1 cellular context compared by ENCODE assay signal in genomic region chr12:132695431-132695830, GRCh38.
TF ChIP-seq lines count a peak whose summit lies in the region.

No MANE protein-coding gene starts in this region.

TF ChIP-seq in HCT116, 20 proteins besides CTCF, POLR2A, EP300 and RAD21 (continued from another document):
- TF ChIP-seq, protein P1, sequence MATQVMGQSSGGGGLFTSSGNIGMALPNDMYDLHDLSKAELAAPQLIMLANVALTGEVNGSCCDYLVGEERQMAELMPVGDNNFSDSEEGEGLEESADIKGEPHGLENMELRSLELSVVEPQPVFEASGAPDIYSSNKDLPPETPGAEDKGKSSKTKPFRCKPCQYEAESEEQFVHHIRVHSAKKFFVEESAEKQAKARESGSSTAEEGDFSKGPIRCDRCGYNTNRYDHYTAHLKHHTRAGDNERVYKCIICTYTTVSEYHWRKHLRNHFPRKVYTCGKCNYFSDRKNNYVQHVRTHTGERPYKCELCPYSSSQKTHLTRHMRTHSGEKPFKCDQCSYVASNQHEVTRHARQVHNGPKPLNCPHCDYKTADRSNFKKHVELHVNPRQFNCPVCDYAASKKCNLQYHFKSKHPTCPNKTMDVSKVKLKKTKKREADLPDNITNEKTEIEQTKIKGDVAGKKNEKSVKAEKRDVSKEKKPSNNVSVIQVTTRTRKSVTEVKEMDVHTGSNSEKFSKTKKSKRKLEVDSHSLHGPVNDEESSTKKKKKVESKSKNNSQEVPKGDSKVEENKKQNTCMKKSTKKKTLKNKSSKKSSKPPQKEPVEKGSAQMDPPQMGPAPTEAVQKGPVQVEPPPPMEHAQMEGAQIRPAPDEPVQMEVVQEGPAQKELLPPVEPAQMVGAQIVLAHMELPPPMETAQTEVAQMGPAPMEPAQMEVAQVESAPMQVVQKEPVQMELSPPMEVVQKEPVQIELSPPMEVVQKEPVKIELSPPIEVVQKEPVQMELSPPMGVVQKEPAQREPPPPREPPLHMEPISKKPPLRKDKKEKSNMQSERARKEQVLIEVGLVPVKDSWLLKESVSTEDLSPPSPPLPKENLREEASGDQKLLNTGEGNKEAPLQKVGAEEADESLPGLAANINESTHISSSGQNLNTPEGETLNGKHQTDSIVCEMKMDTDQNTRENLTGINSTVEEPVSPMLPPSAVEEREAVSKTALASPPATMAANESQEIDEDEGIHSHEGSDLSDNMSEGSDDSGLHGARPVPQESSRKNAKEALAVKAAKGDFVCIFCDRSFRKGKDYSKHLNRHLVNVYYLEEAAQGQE (IDR thresholded peaks at IDR 0.05; ENCODE audit: low read depth) = no peak
